In genomic region chrX:69156638-69157037, GRCh38 we compare ENCODE assay signal across 14 cellular contexts. TPM values are rescaled to one million over a fixed set of nuclear protein-coding genes. Genes with fewer than 3 reads are reported as not detected.
DNase-seq lines count a peak whose midpoint lies in the region; ATAC-seq and TF ChIP-seq lines count a peak whose summit lies in the region.
"Had no signal": no experiment of that assay in that cellular context is flagged by ENCODE, and none has a peak within 500 bp of the region (broad histone marks: within the 10 kb centered on the region; RNA-seq: fewer than 3 reads in every experiment).

No MANE protein-coding gene starts in this region.

- no peak for TF ChIP-seq CTCF in coronary artery (IDR thresholded peaks at IDR 0.05)

- DNase-seq in coronary artery (ENCODE audit: low spot score), result peak; percentile 40
- DNase-seq in islet precursor cell, result peak; percentile 32
- DNase-seq in posterior vena cava (ENCODE audit: low spot score), result peak; percentile 34
- no peak for DNase-seq in NCI-H2029 treated with DMSO at 0.1 percent for 48 hours (lab: John Stamatoyannopoulos, UW)
- no peak for DNase-seq in RKO (ENCODE audit: low spot score)
- DNase-seq: BE2C; CD4-positive, alpha-beta memory T cell; DMS79; GM23248; H7 had no signal

- no peak for ATAC-seq in HG03095 (IDR thresholded peaks at IDR 0.05; ENCODE audit: unreplicated experiment)
- ATAC-seq: A549, GM12878 had no signal

- H3K27ac ChIP-seq in coronary artery, result no peak overlapping the region
- H3K27ac ChIP-seq: A549, C4-2B, GM23248 had no signal

- no peak overlapping the region for H3K4me3 ChIP-seq in coronary artery
- H3K4me3 ChIP-seq: A549, GM12878, GM23248 had no signal

- intact Hi-C loops in posterior vena cava (cut with DNase I), result no loop called here

RNA-seq across cellular contexts. Expression of gene PJA1, which starts 8.6 kb away (rescaled TPM):
- total RNA-seq in posterior vena cava, result 10 to 100 TPM; 21.8 to 27.5 TPM

Comparison
In these comparisons a context has a peak if more than half of its experiments do, and no peak if none do; other contexts are left out.
1. DNase-seq: peak in coronary artery (single experiment), islet precursor cell (single experiment) and posterior vena cava (single experiment); none in NCI-H2029 treated with DMSO at 0.1 percent for 48 hours (single experiment) and RKO (single experiment).